In genomic region chr14:64454671-64455070, GRCh38 we compare ENCODE assay signal across 16 cellular contexts. TPM values are rescaled to one million over a fixed set of nuclear protein-coding genes. Genes with fewer than 3 reads are reported as not detected.
DNase-seq lines count a peak whose midpoint lies in the region; ATAC-seq and FAIRE-seq lines count a peak whose summit lies in the region.
"Had no signal": no experiment of that assay in that cellular context is flagged by ENCODE, and none has a peak within 500 bp of the region (broad histone marks: within the 10 kb centered on the region; RNA-seq: fewer than 3 reads in every experiment).

No MANE protein-coding gene starts in this region.

- H3K14ac ChIP-seq in neuronal stem cell (ENCODE audit: low read length) = no peak overlapping the region

- no peak for ATAC-seq in activated naive CD4-positive, alpha-beta T cell treated with anti-CD3 and anti-CD28 coated beads, Interleukin-2, amount 50 U/mL, for 72 hours
- ATAC-seq: GM12878 had no signal

- no peak overlapping the region for H4K91ac ChIP-seq in neuronal stem cell (ENCODE audit: low read depth, low read length, poor library complexity)

- H3K36me3 ChIP-seq in neuronal stem cell (replicated peaks in 1 of 2; ENCODE audit: control insufficient read depth in 2 of 2, insufficient read depth in 2 of 2, low read length in 2 of 2) = peaks cover 15 to 91% of the 10 kb centered on the region in 2 donors

- FAIRE-seq in HTR-8/SVneo (lab: Jason Lieb, UNC) = peak; percentile 93
- FAIRE-seq: GM12878, GM18507 had no signal

- no peak overlapping the region for H3K27ac ChIP-seq in neuronal stem cell (replicated peaks; ENCODE audit: low read length)
- H3K27ac ChIP-seq: BLaER1 treated with 17β-estradiol and CSF1 and Interleukin-3, amounts not matched to agents 10 nM and 100 nM had no signal

- no peaks in the 10 kb centered on the region for H3K9me3 Mint-ChIP-seq in activated naive CD4-positive, alpha-beta T cell treated with anti-CD3 and anti-CD28 coated beads, Interleukin-2, amount 50 U/mL, for 72 hours
- H3K9me3 Mint-ChIP-seq: CD4-positive, alpha-beta T cell; IgD-negative memory B cell had no signal

- no CpG with 5 or more reads among the region's 10 CpGs for WGBS in neuronal stem cell (ENCODE audit: extremely low coverage in 2 of 2, insufficient read length in 2 of 2, insufficient replicate concordance in 1 of 2), 2 donors

- no peak overlapping the region for H3K4me3 ChIP-seq in neuronal stem cell (ENCODE audit: low read length in 2 of 2)
- H3K4me3 ChIP-seq: BLaER1 treated with 17β-estradiol and CSF1 and Interleukin-3, amounts not matched to agents 10 nM and 100 nM; GM12878 had no signal

- peak overlapping the region; percentile 12 for H3K9ac ChIP-seq in neuronal stem cell (ENCODE audit: low read depth, low read length, poor library complexity)
- H3K9ac ChIP-seq: BLaER1 treated with 17β-estradiol and CSF1 and Interleukin-3, amounts not matched to agents 10 nM and 100 nM had no signal

- no peak overlapping the region for H2BK12ac ChIP-seq in neuronal stem cell (ENCODE audit: low read length)

- H3K4me2 ChIP-seq in neuronal stem cell (ENCODE audit: insufficient read depth, low read length, poor library complexity, severe bottlenecking) = no peak overlapping the region
- H3K4me2 ChIP-seq: BLaER1 treated with 17β-estradiol and CSF1 and Interleukin-3, amounts not matched to agents 10 nM and 100 nM had no signal

- H3K36me3 Mint-ChIP-seq in activated naive CD4-positive, alpha-beta T cell treated with anti-CD3 and anti-CD28 coated beads, Interleukin-2, amount 50 U/mL, for 72 hours = peaks cover 23 to 40% of the 10 kb centered on the region in 2 donors

- H3K27ac Mint-ChIP-seq in activated naive CD4-positive, alpha-beta T cell treated with anti-CD3 and anti-CD28 coated beads, Interleukin-2, amount 50 U/mL, for 72 hours = peak overlapping the region; percentile 64 to 66
- H3K27ac Mint-ChIP-seq: CD4-positive, alpha-beta T cell had no signal

- no peak overlapping the region for H4K8ac ChIP-seq in neuronal stem cell (ENCODE audit: low read depth, low read length)

- H2AFZ ChIP-seq in neuronal stem cell (ENCODE audit: low read length) = no peak overlapping the region

- no peak overlapping the region for H2BK5ac ChIP-seq in neuronal stem cell (ENCODE audit: low read length)

- DNase-seq in activated naive CD4-positive, alpha-beta T cell treated with anti-CD3 and anti-CD28 coated beads, Interleukin-2, amount 50 U/mL, for 72 hours (ENCODE audit: low spot score in 2 of 2) = no peak
- no peak for DNase-seq in activated naive CD4-positive, alpha-beta T cell treated with anti-CD3 and anti-CD28 coated beads, Interleukin-2, amount 50 U/mL, for 16 hours
- DNase-seq in HTR-8/SVneo (ENCODE audit: insufficient read length, low spot score) = no peak
- DNase-seq in neuronal stem cell (ENCODE audit: low spot score) = no peak
- DNase-seq in GOT3 (lab: John Stamatoyannopoulos, UW) = no peak
- DNase-seq in activated T-cell treated with anti-CD3 and anti-CD28 coated beads, Interleukin-2, amount 50 U/mL, for 48 hours = no peak
- DNase-seq in NCI-H1930 (lab: John Stamatoyannopoulos, UW) = no peak
- DNase-seq: ACHN; Calu3; CD4-positive, alpha-beta T cell; DMS 273 treated with DMSO at 0.1 percent for 48 hours; H7 had no signal

- no peaks in the 10 kb centered on the region for H3K27me3 ChIP-seq in neuronal stem cell (ENCODE audit: control insufficient read depth in 3 of 3, insufficient read depth in 3 of 3, low read depth in 1 of 3, low read length in 3 of 3)
- H3K27me3 ChIP-seq: BLaER1 treated with 17β-estradiol and CSF1 and Interleukin-3, amounts not matched to agents 10 nM and 100 nM had no signal

- H2AK5ac ChIP-seq in neuronal stem cell (ENCODE audit: low read depth, low read length) = no peak overlapping the region

- H3K18ac ChIP-seq in neuronal stem cell (ENCODE audit: low read length) = no peak overlapping the region

- H3K4ac ChIP-seq in neuronal stem cell (ENCODE audit: low read length) = no peak overlapping the region

- no peaks in the 10 kb centered on the region for H3K79me1 ChIP-seq in neuronal stem cell (ENCODE audit: low read depth, low read length)

- no peaks in the 10 kb centered on the region for H3K9me3 ChIP-seq in neuronal stem cell (replicated peaks in 1 of 2; ENCODE audit: control insufficient read depth in 2 of 2, insufficient read depth in 1 of 2, low read depth in 1 of 2, low read length in 2 of 2)
- H3K9me3 ChIP-seq: BLaER1 treated with 17β-estradiol and CSF1 and Interleukin-3, amounts not matched to agents 10 nM and 100 nM had no signal

- H2BK15ac ChIP-seq in neuronal stem cell (ENCODE audit: low read length) = no peak overlapping the region

- no peak overlapping the region for H2BK120ac ChIP-seq in neuronal stem cell (ENCODE audit: low read depth, low read length)

- no peak overlapping the region for H3K23ac ChIP-seq in neuronal stem cell (ENCODE audit: low read depth, low read length, poor library complexity)

- no peaks in the 10 kb centered on the region for H3K4me1 ChIP-seq in neuronal stem cell (ENCODE audit: control insufficient read depth in 2 of 2, insufficient read depth in 1 of 2, low read depth in 1 of 2, low read length in 2 of 2)

RNA-seq across cellular contexts. Expression of gene AKAP5, which starts 10.6 kb away (rescaled TPM):
- 1 to 10 TPM; 1.4 to 1.8 TPM for total RNA-seq in activated naive CD4-positive, alpha-beta T cell treated with anti-CD3 and anti-CD28 coated beads, Interleukin-2, amount 50 U/mL, for 72 hours
- 1.1 TPM for polyA plus RNA-seq in neuronal stem cell (2013, experiment 1 of 2)
- polyA plus RNA-seq in neuronal stem cell (2013, experiment 2 of 2) = 1.1 TPM

RNA-seq across cellular contexts. Expression of gene ZBTB25, which starts 49.0 kb away (rescaled TPM):
- total RNA-seq in activated naive CD4-positive, alpha-beta T cell treated with anti-CD3 and anti-CD28 coated beads, Interleukin-2, amount 50 U/mL, for 72 hours = 10 to 100 TPM; 38.1 to 50.7 TPM
- polyA plus RNA-seq in neuronal stem cell (2013, experiment 1 of 2) = 6.9 TPM
- 6.2 TPM for polyA plus RNA-seq in neuronal stem cell (2013, experiment 2 of 2)

RNA-seq across cellular contexts. Expression of gene ZBTB1, which starts 49.9 kb away (rescaled TPM):
- 10 to 100 TPM; 49.6 to 69.7 TPM for total RNA-seq in activated naive CD4-positive, alpha-beta T cell treated with anti-CD3 and anti-CD28 coated beads, Interleukin-2, amount 50 U/mL, for 72 hours
- 16.0 TPM for polyA plus RNA-seq in neuronal stem cell (2013, experiment 1 of 2)
- polyA plus RNA-seq in neuronal stem cell (2013, experiment 2 of 2) = 15.1 TPM
